In the genomic region with DNA sequence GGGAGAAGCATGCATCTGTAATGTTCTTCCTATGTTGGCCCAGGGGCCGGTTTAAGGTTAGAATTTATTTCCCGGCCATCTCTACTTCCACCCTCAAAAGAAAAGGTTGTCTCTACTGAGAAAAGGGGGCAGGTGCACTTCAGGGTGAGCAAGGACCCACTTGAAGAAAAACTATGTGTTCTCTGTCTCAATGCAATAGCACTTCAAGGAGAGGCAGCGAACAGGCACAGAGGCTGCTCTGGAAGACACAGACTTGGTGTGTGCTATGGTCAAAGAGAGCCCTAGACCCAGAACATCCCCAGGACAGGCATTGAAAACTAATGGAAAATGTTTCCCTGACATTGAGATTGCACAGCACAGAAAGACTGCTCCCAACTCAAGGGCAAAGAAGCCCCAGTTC, we compare ENCODE assay signal across 7 cellular contexts. TPM values are rescaled to one million over a fixed set of nuclear protein-coding genes. Genes with fewer than 3 reads are reported as not detected.
"Had no signal": no experiment of that assay in that cellular context is flagged by ENCODE, and none has a peak within 500 bp of the region (broad histone marks: within the 10 kb centered on the region; RNA-seq: fewer than 3 reads in every experiment).

No MANE protein-coding gene starts in this region.

- H3K27ac Mint-ChIP-seq: GM23338, H9 had no signal

- DNase-seq: H9, HCEC 1CT, IMR-90 had no signal

- ATAC-seq: GM23338, K562 had no signal

- H3K9me3 Mint-ChIP-seq: GM23338, H9 had no signal

- H3K4me3 ChIP-seq: GM23338, K562 had no signal

- H3K4me3 Mint-ChIP-seq: GM23338, H9 had no signal

RNA-seq across cellular contexts. Expression of gene MINDY4B, which starts 7.6 kb away (rescaled TPM):
- total RNA-seq: GM23338, H1, H9, HT-29, IMR-90, K562 had no signal
